ENCODE assay signal across 15 cellular contexts in the genomic region with DNA sequence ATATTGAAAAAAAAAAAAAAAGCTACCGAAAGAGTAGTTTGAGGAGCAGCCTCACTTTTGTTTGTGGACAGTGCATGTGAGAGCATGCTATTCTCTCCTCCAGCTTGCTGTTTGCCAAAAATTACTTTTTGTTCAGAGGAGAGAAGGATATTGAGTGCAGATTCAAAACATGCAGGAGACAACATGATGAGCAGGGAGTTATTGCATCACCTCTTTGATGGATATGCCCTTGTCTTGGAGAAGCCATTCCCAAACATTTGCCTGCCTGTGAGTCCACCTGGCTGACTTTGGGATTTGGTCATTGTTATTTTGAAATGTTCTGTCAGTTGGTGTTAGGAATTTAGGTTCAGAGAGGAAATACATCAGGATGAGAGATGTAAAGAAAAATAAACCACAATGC. TPM values are rescaled to one million over a fixed set of nuclear protein-coding genes. Genes with fewer than 3 reads are reported as not detected.
A peak's percentile ranks its signal among the peaks of the same experiment; 100 is the strongest.
DNase-seq lines count a peak whose midpoint lies in the region; ATAC-seq and TF ChIP-seq lines count a peak whose summit lies in the region.
"Had no signal": no experiment of that assay in that cellular context is flagged by ENCODE, and none has a peak within 500 bp of the region (broad histone marks: within the 10 kb centered on the region; RNA-seq: fewer than 3 reads in every experiment).

No MANE protein-coding gene starts in this region.

- H3K27ac ChIP-seq in CD8-positive, alpha-beta memory T cell (ENCODE audit: low read depth, low read length): no peak overlapping the region
- H3K27ac ChIP-seq: esophagus squamous epithelium had no signal

- H3K4me1 Mint-ChIP-seq in CD8-positive, alpha-beta memory T cell: peaks cover 77 to 89% (median 89%) of the 10 kb centered on the region in 3 donors
- H3K4me1 Mint-ChIP-seq in T-cell (peaks cover 66 to 72% (median 70%) of the 10 kb centered on the region in 3 donors), immature natural killer cell (peaks cover 89 to 91% of the 10 kb centered on the region in 2 donors)

- H3K27ac Mint-ChIP-seq in CD8-positive, alpha-beta memory T cell: peak overlapping the region in 6 of 8 donors; percentile 60 to 97 (median 85)
- H3K27ac Mint-ChIP-seq in T-cell: peak overlapping the region; percentile 10 to 61
- peak overlapping the region; percentile 1 to 97 (median 86) for H3K27ac Mint-ChIP-seq in immature natural killer cell
- H3K27ac Mint-ChIP-seq: mesothelial cell of epicardium had no signal

- no peak for TF ChIP-seq CTCF in AG04449 (IDR thresholded peaks at IDR 0.05; ENCODE audit: insufficient read depth, low read length, missing control alignments)

- H3K27me3 ChIP-seq in CD8-positive, alpha-beta memory T cell (ENCODE audit: insufficient read depth, low read length, poor library complexity, severe bottlenecking): no peaks in the 10 kb centered on the region
- H3K27me3 ChIP-seq: esophagus squamous epithelium had no signal

- CTCF ChIA-PET in AG04449 (lab: Yijun Ruan, JAX): interaction anchor here (0.7 to 2.1 kb wide), 5 partner anchors 11 to 79 kb away, joined by 3 to 12 read pairs (median 4); no protein-coding TSS in a partner anchor
- CTCF ChIA-PET in CD8-positive, alpha-beta memory T cell (lab: Charles Lee): interaction anchor here (1.6 to 4.4 kb wide), 2 partner anchors 14 to 50 kb away, joined by 7 to 28 read pairs; no protein-coding TSS in a partner anchor
- CTCF ChIA-PET in T-cell (lab: Charles Lee): interaction anchor here in 1 of 2 donors (0.7 kb wide), 1 partner anchor 191 kb away, joined by 3 read pairs; no protein-coding TSS in a partner anchor

- POLR2A ChIA-PET in AG04449 (lab: Yijun Ruan, JAX) (interaction anchor here (1.0 to 2.0 kb wide), 3 partner anchors 15 to 79 kb away, joined by 4 to 10 read pairs (median 5); no protein-coding TSS in a partner anchor), T-cell (lab: Charles Lee) (interaction anchor here (0.5 to 0.8 kb wide), 5 partner anchors 10 to 1208 kb away, joined by 3 to 7 read pairs (median 4); no protein-coding TSS in a partner anchor)
- POLR2A ChIA-PET in CD8-positive, alpha-beta memory T cell (lab: Charles Lee): interaction anchor here (1.0 kb wide), 1 partner anchor 8 kb away, joined by 4 read pairs; no protein-coding TSS in a partner anchor

- H3K36me3 Mint-ChIP-seq in CD8-positive, alpha-beta memory T cell: peaks cover 9 to 14% (median 12%) of the 10 kb centered on the region in 3 donors
- H3K36me3 Mint-ChIP-seq in T-cell (peaks cover 7% of the 10 kb centered on the region), immature natural killer cell (peaks cover 0 to 4% (median 0%) of the 10 kb centered on the region in 3 donors)
- H3K36me3 Mint-ChIP-seq: mesothelial cell of epicardium had no signal

- ATAC-seq in T-cell (replicated peaks in 1 of 4): no peak

- no peaks in the 10 kb centered on the region for H3K27me3 Mint-ChIP-seq in CD8-positive, alpha-beta memory T cell
- H3K27me3 Mint-ChIP-seq in T-cell (no peaks in the 10 kb centered on the region), immature natural killer cell (ENCODE audit: low read depth in 3 of 3) (peaks cover 3 to 11% (median 10%) of the 10 kb centered on the region in 3 donors)

- peak overlapping the region; percentile 23 to 89 (median 70) for H3K4me3 Mint-ChIP-seq in CD8-positive, alpha-beta memory T cell
- H3K4me3 Mint-ChIP-seq in T-cell (peak overlapping the region in 1 of 3 donors; percentile 44), immature natural killer cell (peak overlapping the region; percentile 65 to 95 (median 91))
- H3K4me3 Mint-ChIP-seq: mesothelial cell of epicardium had no signal

- H3K4me1 ChIP-seq in CD8-positive, alpha-beta memory T cell (ENCODE audit: insufficient read depth, low read length): peaks cover 54% of the 10 kb centered on the region

- no peak for DNase-seq in AG04449 (ENCODE audit: low read depth, low spot score)
- DNase-seq in CD8-positive, alpha-beta memory T cell: no peak
- no peak for DNase-seq in T-cell
- DNase-seq in immature natural killer cell: no peak
- DNase-seq in NOMO-1 treated with dmso at 0.1 percent for 144 hours (lab: John Stamatoyannopoulos, UW; ENCODE audit: unreplicated experiment): no peak
- no peak for DNase-seq in SK-N-DZ (ENCODE audit: low spot score)
- no peak for DNase-seq in NCI-H1105 (lab: John Stamatoyannopoulos, UW)
- DNase-seq in HPDE6-E6E7 (ENCODE audit: extremely low spot score): no peak
- DNase-seq: activated effector memory CD4-positive, alpha-beta T cell treated with Interleukin-2 at 50 U/mL for 16 hours; central memory CD4-positive, alpha-beta T cell; esophagus squamous epithelium; NCI-H1092 treated with DMSO at 0.1 percent for 48 hours; NCI-H526; SHP77 treated with DMSO at 0.1 percent for 48 hours had no signal

- no peaks in the 10 kb centered on the region for H3K36me3 ChIP-seq in CD8-positive, alpha-beta memory T cell (ENCODE audit: insufficient read depth, low read length)
- H3K36me3 ChIP-seq: esophagus squamous epithelium had no signal

- no peaks in the 10 kb centered on the region for H3K9me3 ChIP-seq in CD8-positive, alpha-beta memory T cell (ENCODE audit: low read length)
- H3K9me3 ChIP-seq: esophagus squamous epithelium had no signal

- H3K4me3 ChIP-seq in AG04449 (ENCODE audit: low read depth, low read length): peak overlapping the region; percentile 74
- H3K4me3 ChIP-seq in CD8-positive, alpha-beta memory T cell (ENCODE audit: low read length): no peak overlapping the region

- no peaks in the 10 kb centered on the region for H3K9me3 Mint-ChIP-seq in CD8-positive, alpha-beta memory T cell
- H3K9me3 Mint-ChIP-seq in T-cell (no peaks in the 10 kb centered on the region), immature natural killer cell (no peaks in the 10 kb centered on the region)
- H3K9me3 Mint-ChIP-seq: mesothelial cell of epicardium had no signal

RNA-seq across cellular contexts. Expression of a gene that starts 2.4 kb away (rescaled TPM):
- 10 to 100 TPM; 52.9 to 62.8 TPM for total RNA-seq in CD8-positive, alpha-beta memory T cell
- 181 TPM for polyA plus RNA-seq in CD8-positive, alpha-beta memory T cell
- 10 to 100 TPM; 14.9 to 50.1 (median 20.2) TPM for total RNA-seq in T-cell
- polyA plus RNA-seq in immature natural killer cell: 100 to 1,000 TPM; 256 to 395 (median 277) TPM
- polyA plus RNA-seq in SK-N-DZ (2014; cell fraction: cytosol; rRNA removed): 55.9 and 57.1 TPM in 2 replicates
- polyA plus RNA-seq in SK-N-DZ (2014; cell fraction: nucleus; rRNA removed): 39.7 and 41.7 TPM in 2 replicates

Comparison
In these comparisons a context has a peak if more than half of its experiments do, and no peak if none do; other contexts are left out.
1. H3K27ac Mint-ChIP-seq: peak in every context shown above with its lines; median percentile 86 in immature natural killer cell; 85 in CD8-positive, alpha-beta memory T cell; 36 in T-cell.